Comparison of ENCODE assay signal across 9 cellular contexts in genomic region chr20:53827292-53827995, GRCh38.
DNase-seq lines count a peak whose midpoint lies in the region; ATAC-seq, FAIRE-seq and TF ChIP-seq lines count a peak whose summit lies in the region.
"Had no signal": no experiment of that assay in that cellular context is flagged by ENCODE, and none has a peak within 500 bp of the region (broad histone marks: within the 10 kb centered on the region; RNA-seq: fewer than 3 reads in every experiment).

No MANE protein-coding gene starts in this region.

- RAD21 ChIA-PET in HCT116 (lab: Charles Lee; ENCODE audit: low non-redundant PET in 1 of 2, low total read pairs in 2 of 2, uncharacterized antibody in 2 of 2, unreplicated experiment in 2 of 2), result interaction anchor here in 1 of 2 experiments (0.6 kb wide), 1 partner anchor 194 kb away, joined by 3 read pairs; no protein-coding TSS in a partner anchor

- H3K9me3 ChIP-seq in HCT116 (ENCODE audit: control insufficient read depth in 1 of 2, insufficient read depth in 1 of 2, low read depth in 1 of 2, low read length in 2 of 2) (no peaks in the 10 kb centered on the region), SK-N-MC (ENCODE audit: low read depth, low read length) (no peaks in the 10 kb centered on the region), kidney (ENCODE audit: control insufficient read depth in 1 of 2, low read length in 2 of 2) (no peaks in the 10 kb centered on the region), stomach smooth muscle (ENCODE audit: control insufficient read depth in 2 of 2, low read length in 2 of 2) (no peaks in the 10 kb centered on the region)

- FAIRE-seq in kidney (lab: Jason Lieb, UNC), result no peak
- FAIRE-seq: endometrium had no signal

- H3K27ac ChIP-seq in HCT116 (ENCODE audit: low read depth, low read length), result peak overlapping the region; percentile 97
- no peak overlapping the region; the same call in 1 of the 2 replicates for H3K27ac ChIP-seq in SK-N-MC
- H3K27ac ChIP-seq in kidney (ENCODE audit: low read depth in 2 of 2, low read length in 2 of 2), result peak overlapping the region; percentile 15 to 94
- peak overlapping the region; percentile 63 for H3K27ac ChIP-seq in stomach smooth muscle (ENCODE audit: low read length)

- H3K9ac ChIP-seq in HCT116 (ENCODE audit: low read length) (peak overlapping the region; percentile 82), SK-N-MC (ENCODE audit: insufficient read length) (no peak overlapping the region), kidney (ENCODE audit: low read length in 2 of 2) (no peak overlapping the region), stomach smooth muscle (ENCODE audit: low read length in 2 of 2) (no peak overlapping the region)

- H3K27me3 ChIP-seq in HCT116 (ENCODE audit: insufficient read depth, low read length) (no peaks in the 10 kb centered on the region), stomach smooth muscle (ENCODE audit: control insufficient read depth in 1 of 2, insufficient read depth in 2 of 2, low read length in 2 of 2) (no peaks in the 10 kb centered on the region)

- ATAC-seq in HCT116 (no peak), HG03159 (IDR thresholded peaks at IDR 0.05; ENCODE audit: unreplicated experiment) (no peak), GM21528 (IDR thresholded peaks at IDR 0.05; ENCODE audit: low FRiP score, unreplicated experiment) (no peak)
- ATAC-seq in activated CD4-positive, alpha-beta T cell treated with anti-CD3 and anti-CD28 coated beads for 36 hours, result no peak

- H3K4me1 ChIP-seq in HCT116 (ENCODE audit: control insufficient read depth in 1 of 2, insufficient read depth in 2 of 2, low read length in 2 of 2) (peaks cover 33 to 43% of the 10 kb centered on the region in 2 experiments), kidney (ENCODE audit: control insufficient read depth in 1 of 2, insufficient read depth in 1 of 2, low read depth in 1 of 2, low read length in 2 of 2) (peaks cover 9 to 27% of the 10 kb centered on the region in 2 donors), stomach smooth muscle (ENCODE audit: control insufficient read depth, insufficient read depth, low read length) (peaks cover 5% of the 10 kb centered on the region)

- BruUV-seq in HCT116 (replicated peaks; lab: Mats Ljungman, UMichigan), result no TSS peak

- H3K4me3 ChIP-seq in HCT116 (replicated peaks in 1 of 2; ENCODE audit: low read depth in 1 of 2, low read length in 2 of 2), result peak overlapping the region in 1 of 2 experiments; percentile 52; a peak in 1 of 4 replicates
- H3K4me3 ChIP-seq in SK-N-MC, result peak overlapping the region; percentile 73
- H3K4me3 ChIP-seq in kidney (ENCODE audit: low read length in 2 of 2), result peak overlapping the region in 1 of 2 donors; percentile 33
- no peak overlapping the region for H3K4me3 ChIP-seq in stomach smooth muscle (ENCODE audit: low read length in 2 of 2)

- no peaks in the 10 kb centered on the region for H4K20me1 ChIP-seq in HCT116 (ENCODE audit: insufficient read depth)

- H3K36me3 ChIP-seq in HCT116 (ENCODE audit: control insufficient read depth in 1 of 2, insufficient read depth in 2 of 2, low read length in 2 of 2) (no peaks in the 10 kb centered on the region), SK-N-MC (ENCODE audit: insufficient read depth, low read length) (no peaks in the 10 kb centered on the region), kidney (ENCODE audit: control insufficient read depth in 1 of 2, insufficient read depth in 2 of 2, low read length in 2 of 2) (no peaks in the 10 kb centered on the region), stomach smooth muscle (ENCODE audit: control insufficient read depth in 2 of 2, insufficient read depth in 2 of 2, low read length in 2 of 2) (no peaks in the 10 kb centered on the region)

- intact Hi-C loops in HCT116 (cut with micrococcal nuclease), result no loop called here
- intact Hi-C loops in kidney (cut with DNase I), result no loop called here
- intact Hi-C loops in activated CD4-positive, alpha-beta T cell treated with anti-CD3 and anti-CD28 coated beads for 36 hours (cut with DNase I, micrococcal nuclease), result loop anchor here in 1 of 2 experiments (5.0 kb wide), 1 partner anchor 120 kb away; no protein-coding TSS in a partner anchor

- H3K4me1 Mint-ChIP-seq in activated CD4-positive, alpha-beta T cell treated with anti-CD3 and anti-CD28 coated beads for 36 hours, result peaks cover 39% of the 10 kb centered on the region

- no peaks in the 10 kb centered on the region for H3K27me3 Mint-ChIP-seq in activated CD4-positive, alpha-beta T cell treated with anti-CD3 and anti-CD28 coated beads for 36 hours

- TF ChIP-seq RAD21 in HCT116 (IDR thresholded peaks at IDR 0.05; ENCODE audit: low read depth), result no peak

- POLR2A ChIA-PET in HCT116 (lab: Charles Lee), result interaction anchor here (0.5 to 1.8 kb wide), 2 partner anchors 190 to 205 kb away, joined by 3 to 5 read pairs; no protein-coding TSS in a partner anchor
- POLR2A ChIA-PET in activated CD4-positive, alpha-beta T cell treated with anti-CD3 and anti-CD28 coated beads for 36 hours (lab: Charles Lee), result no interaction called here

- H3K4me3 Mint-ChIP-seq in activated CD4-positive, alpha-beta T cell treated with anti-CD3 and anti-CD28 coated beads for 36 hours, result no peak overlapping the region

- no peaks in the 10 kb centered on the region for H3K9me2 ChIP-seq in HCT116 (ENCODE audit: insufficient read depth)

- H3K27ac Mint-ChIP-seq in activated CD4-positive, alpha-beta T cell treated with anti-CD3 and anti-CD28 coated beads for 36 hours, result no peak overlapping the region

- DNase-seq in HCT116 (ENCODE audit: low read depth, low spot score) (no peak), SK-N-MC (ENCODE audit: low read depth, low spot score) (no peak), kidney (no peak)
- no peak for DNase-seq in activated CD4-positive, alpha-beta T cell treated with anti-CD3 and anti-CD28 coated beads for 36 hours
- DNase-seq: NCI-H1930 had no signal

- H3K36me3 Mint-ChIP-seq in activated CD4-positive, alpha-beta T cell treated with anti-CD3 and anti-CD28 coated beads for 36 hours (ENCODE audit: low read depth), result no peaks in the 10 kb centered on the region

- no peaks in the 10 kb centered on the region for H3K79me2 ChIP-seq in HCT116 (ENCODE audit: insufficient read depth, low read length)

- H3K4me2 ChIP-seq in HCT116 (ENCODE audit: low read length), result peak overlapping the region; percentile 83

- no peak for TF ChIP-seq POLR2A in HCT116 (IDR thresholded peaks at IDR 0.05; ENCODE audit: borderline replicate concordance, extremely low read depth, insufficient read depth, insufficient read length)

- peak overlapping the region; percentile 60 for H2AFZ ChIP-seq in HCT116 (ENCODE audit: low read depth, low read length, poor library complexity, severe bottlenecking)

- TF ChIP-seq CTCF in HCT116 (IDR thresholded peaks at IDR 0.05 in 2 of 3, conservative IDR thresholded peaks at IDR 0.05 in 1 of 3; ENCODE audit: borderline replicate concordance in 1 of 3, insufficient read depth in 1 of 3, low read depth in 2 of 3, low read length in 2 of 3) (no peak), kidney (IDR thresholded peaks at IDR 0.05; ENCODE audit: borderline replicate concordance, extremely low read depth, insufficient read depth) (no peak)

- CTCF ChIA-PET in HCT116 (lab: Charles Lee), result no interaction called here
- CTCF ChIA-PET in activated CD4-positive, alpha-beta T cell treated with anti-CD3 and anti-CD28 coated beads for 36 hours (lab: Charles Lee), result interaction anchor here (0.6 to 0.9 kb wide), 2 partner anchors 19 to 414 kb away, joined by 3 read pairs; no protein-coding TSS in a partner anchor

- H3K9me3 Mint-ChIP-seq in activated CD4-positive, alpha-beta T cell treated with anti-CD3 and anti-CD28 coated beads for 36 hours (ENCODE audit: low read depth), result no peaks in the 10 kb centered on the region

TF ChIP-seq in HCT116, 20 proteins besides CTCF, POLR2A, EP300 and RAD21 (continues in another document):
- TF ChIP-seq EZH2phosphoT487 (IDR thresholded peaks at IDR 0.05; ENCODE audit: borderline replicate concordance), result no peak
- TF ChIP-seq REST (IDR thresholded peaks at IDR 0.05; ENCODE audit: low read depth), result no peak
- TF ChIP-seq POLR2AphosphoS5 (IDR thresholded peaks at IDR 0.05; ENCODE audit: low read depth, low read length), result no peak
- no peak for TF ChIP-seq ATF3 (IDR thresholded peaks at IDR 0.05)
- TF ChIP-seq YY1 (IDR thresholded peaks at IDR 0.05; ENCODE audit: extremely low read depth, insufficient replicate concordance, low read depth, low read length), result no peak
- no peak for TF ChIP-seq TCF7L2 (IDR thresholded peaks at IDR 0.05; ENCODE audit: borderline replicate concordance, extremely low read depth, insufficient read depth, insufficient read length)
- TF ChIP-seq ELF1 (IDR thresholded peaks at IDR 0.05; ENCODE audit: borderline replicate concordance, low read depth), result no peak
- no peak for TF ChIP-seq ZFX (IDR thresholded peaks at IDR 0.05)
- TF ChIP-seq FOSL1 (IDR thresholded peaks at IDR 0.05; ENCODE audit: low read depth), result no peak
